8 cellular contexts compared by ENCODE assay signal in genomic region chr6:167855825-167856425, GRCh38. TPM values are rescaled to one million over a fixed set of nuclear protein-coding genes. Genes with fewer than 3 reads are reported as not detected.
DNase-seq lines count a peak whose midpoint lies in the region; ATAC-seq, FAIRE-seq and TF ChIP-seq lines count a peak whose summit lies in the region.

No MANE protein-coding gene starts in this region.

- CTCF ChIA-PET in A549 (lab: Yijun Ruan, JAX): interaction anchor here (0.6 kb wide), 1 partner anchor 31 kb away, joined by 3 read pairs; no protein-coding TSS in a partner anchor

- POLR2A ChIA-PET in A549 (lab: Yijun Ruan, JAX): no interaction called here

- peak overlapping the region; percentile 8; the same call in 1 of the 3 replicates for H3K4me2 ChIP-seq in A549

- no peak overlapping the region for H3K4me3 ChIP-seq in A549
- H3K4me3 ChIP-seq in aorta (ENCODE audit: low read length in 2 of 2): no peak overlapping the region

- TF ChIP-seq EP300 in A549 (IDR thresholded peaks at IDR 0.05): no peak

- intact Hi-C loops in activated T-helper 1 cell treated with anti-CD3 and anti-CD28 coated beads, Interleukin-12 subunit alpha, Interleukin-12 subunit beta, Interleukin-2, Interleukin-4 antibody, amounts not matched to agents 30 ng/mL and 10 ng/mL and 1 ng/mL, durations not matched to agents 14 hours and 24 hours and 36 hours (cut with micrococcal nuclease): no loop called here
- intact Hi-C loops in aorta (cut with DNase I): no loop called here
- intact Hi-C loops in head of caudate nucleus (cut with DNase I): no loop called here

- no peak overlapping the region for H3K27ac ChIP-seq in A549
- no peak overlapping the region for H3K27ac ChIP-seq in aorta (ENCODE audit: low read depth in 1 of 2, low read length in 2 of 2)

- H3K27me3 Mint-ChIP-seq in activated T-helper 1 cell treated with anti-CD3 and anti-CD28 coated beads, Interleukin-12 subunit alpha, Interleukin-12 subunit beta, Interleukin-2, Interleukin-4 antibody, amounts not matched to agents 30 ng/mL and 10 ng/mL and 1 ng/mL, durations not matched to agents 14 hours and 24 hours and 36 hours (ENCODE audit: insufficient read depth): peaks cover 18% of the 10 kb centered on the region

- TF ChIP-seq CTCF in A549 (IDR thresholded peaks at IDR 0.05): no peak

- H3K36me3 ChIP-seq in aorta (ENCODE audit: control insufficient read depth in 1 of 2, insufficient read depth in 2 of 2, low read length in 1 of 2): no peaks in the 10 kb centered on the region

- WGBS in A549 (ENCODE audit: missing lambda C conversion rate): 58% methylated on average over 6 of the region's 6 CpGs
- WGBS in aorta, 2 donors: 81 to 88% methylated on average over 6 of the region's 6 CpGs

- peak overlapping the region; percentile 77 for H3K27ac Mint-ChIP-seq in activated T-helper 1 cell treated with anti-CD3 and anti-CD28 coated beads, Interleukin-12 subunit alpha, Interleukin-12 subunit beta, Interleukin-2, Interleukin-4 antibody, amounts not matched to agents 30 ng/mL and 10 ng/mL and 1 ng/mL, durations not matched to agents 14 hours and 24 hours and 36 hours

- TF ChIP-seq RAD21 in A549 (conservative IDR thresholded peaks at IDR 0.05 in 1 of 2, IDR thresholded peaks at IDR 0.05 in 1 of 2): no peak

- peak; percentile 2 to 19 for DNase-seq in A549 (ENCODE audit: low read depth in 1 of 2, low spot score in 1 of 2)
- no peak for DNase-seq in H54 (ENCODE audit: insufficient read length, low spot score)
- DNase-seq in activated T-helper 1 cell treated with anti-CD3 and anti-CD28 coated beads, Interleukin-12 subunit alpha, Interleukin-12 subunit beta, Interleukin-2, Interleukin-4 antibody, amounts not matched to agents 30 ng/mL and 10 ng/mL and 1 ng/mL, durations not matched to agents 14 hours and 24 hours and 36 hours (ENCODE audit: low spot score): no peak
- DNase-seq in kidney glomerular epithelial cell (lab: John Stamatoyannopoulos, UW): peak; percentile 90
- DNase-seq in aorta: no peak
- DNase-seq in NCI-H2029 treated with DMSO at 0.1 percent for 48 hours (lab: John Stamatoyannopoulos, UW): no peak
- no peak for DNase-seq in head of caudate nucleus

- H3K9me3 ChIP-seq in A549 (no peaks in the 10 kb centered on the region), aorta (ENCODE audit: control insufficient read depth, low read length) (no peaks in the 10 kb centered on the region)

- H3K4me1 ChIP-seq in A549 (peaks cover 9% of the 10 kb centered on the region; the same call in 2 of the 3 replicates), aorta (ENCODE audit: control insufficient read depth in 1 of 2, insufficient read depth in 2 of 2, low read length in 2 of 2) (peaks cover 2 to 8% of the 10 kb centered on the region in 2 donors)

- ATAC-seq in A549 (peak; percentile 61 to 85), aorta (ENCODE audit: low FRiP score) (no peak), HG03025 (IDR thresholded peaks at IDR 0.05; ENCODE audit: low FRiP score, unreplicated experiment) (no peak)

- H3K4me3 Mint-ChIP-seq in activated T-helper 1 cell treated with anti-CD3 and anti-CD28 coated beads, Interleukin-12 subunit alpha, Interleukin-12 subunit beta, Interleukin-2, Interleukin-4 antibody, amounts not matched to agents 30 ng/mL and 10 ng/mL and 1 ng/mL, durations not matched to agents 14 hours and 24 hours and 36 hours: peak overlapping the region; percentile 19

- no peak for TF ChIP-seq POLR2A in A549 (IDR thresholded peaks at IDR 0.05; ENCODE audit: low read length)
- no peak for TF ChIP-seq POLR2A in H54 (IDR thresholded peaks at IDR 0.05; ENCODE audit: low read depth, low read length)

- peaks cover 1% of the 10 kb centered on the region for H3K36me3 Mint-ChIP-seq in activated T-helper 1 cell treated with anti-CD3 and anti-CD28 coated beads, Interleukin-12 subunit alpha, Interleukin-12 subunit beta, Interleukin-2, Interleukin-4 antibody, amounts not matched to agents 30 ng/mL and 10 ng/mL and 1 ng/mL, durations not matched to agents 14 hours and 24 hours and 36 hours (ENCODE audit: low read depth)

- no peaks in the 10 kb centered on the region for H3K27me3 ChIP-seq in aorta (ENCODE audit: control insufficient read depth in 1 of 2, insufficient read depth in 2 of 2, low read length in 1 of 2)

- peaks cover 48% of the 10 kb centered on the region for H3K4me1 Mint-ChIP-seq in activated T-helper 1 cell treated with anti-CD3 and anti-CD28 coated beads, Interleukin-12 subunit alpha, Interleukin-12 subunit beta, Interleukin-2, Interleukin-4 antibody, amounts not matched to agents 30 ng/mL and 10 ng/mL and 1 ng/mL, durations not matched to agents 14 hours and 24 hours and 36 hours (ENCODE audit: low read depth)

- FAIRE-seq in A549 (lab: Jason Lieb, UNC): no peak
- FAIRE-seq in H54 (lab: Jason Lieb, UNC): peak; percentile 97

- H3K9me3 Mint-ChIP-seq in activated T-helper 1 cell treated with anti-CD3 and anti-CD28 coated beads, Interleukin-12 subunit alpha, Interleukin-12 subunit beta, Interleukin-2, Interleukin-4 antibody, amounts not matched to agents 30 ng/mL and 10 ng/mL and 1 ng/mL, durations not matched to agents 14 hours and 24 hours and 36 hours: no peaks in the 10 kb centered on the region

TF ChIP-seq in A549, 52 proteins besides CTCF, POLR2A, EP300 and RAD21:
- no peak for TF ChIP-seq PBX3 (IDR thresholded peaks at IDR 0.05)
- TF ChIP-seq FOSB (CRISPR knock-in tag; IDR thresholded peaks at IDR 0.05): no peak

RNA-seq across cellular contexts. Expression of gene AFDN, which starts 29.2 kb away (rescaled TPM):
- polyA plus RNA-seq in A549 (2011; rRNA removed): 33.2 and 40.8 TPM in 2 replicates
- 12.6 and 14.5 TPM in 2 replicates for polyA plus RNA-seq in A549 (2012; cell fraction: cytosol; rRNA removed)
- 16.4 and 23.4 TPM in 2 replicates for polyA plus RNA-seq in A549 (2012; cell fraction: nucleus; rRNA removed)
- polyA plus RNA-seq in A549 (2017; fragmentation: RNase III; extraction: RNeasy Plus Mini Kit Qiagen cat#74134 plus additional on column Dnase treatment): 17.5 to 19.3 TPM (median 18.6 TPM) in 3 replicates
- 43.8 and 44.1 TPM in 2 replicates for polyA minus RNA-seq in A549 (2011; rRNA and poly(A)+ RNA removed)
- total RNA-seq in activated T-helper 1 cell treated with anti-CD3 and anti-CD28 coated beads, Interleukin-12 subunit alpha, Interleukin-12 subunit beta, Interleukin-2, Interleukin-4 antibody, amounts not matched to agents 30 ng/mL and 10 ng/mL and 1 ng/mL, durations not matched to agents 14 hours and 24 hours and 36 hours: 70.1 and 75.9 TPM in 2 replicates
- 10 to 100 TPM; 75.6 to 99.2 TPM for total RNA-seq in aorta
- 10 to 100 TPM; 15.5 to 19.4 TPM for polyA plus RNA-seq in aorta

Comparison
In these comparisons a context has a peak if more than half of its experiments do, and no peak if none do; other contexts are left out.
1. ATAC-seq: peak in A549 (2 of 2); none in aorta (single experiment) and HG03025 (single experiment).
2. DNase-seq: peak in A549 (2 of 2) and kidney glomerular epithelial cell (single experiment); none in H54 (single experiment), activated T-helper 1 cell treated with anti-CD3 and anti-CD28 coated beads, Interleukin-12 subunit alpha, Interleukin-12 subunit beta, Interleukin-2, Interleukin-4 antibody, amounts not matched to agents 30 ng/mL and 10 ng/mL and 1 ng/mL, durations not matched to agents 14 hours and 24 hours and 36 hours (single experiment), aorta (0 of 2), NCI-H2029 treated with DMSO at 0.1 percent for 48 hours (single experiment) and head of caudate nucleus (0 of 42).